8 cellular contexts compared by ENCODE assay signal in the genomic region with DNA sequence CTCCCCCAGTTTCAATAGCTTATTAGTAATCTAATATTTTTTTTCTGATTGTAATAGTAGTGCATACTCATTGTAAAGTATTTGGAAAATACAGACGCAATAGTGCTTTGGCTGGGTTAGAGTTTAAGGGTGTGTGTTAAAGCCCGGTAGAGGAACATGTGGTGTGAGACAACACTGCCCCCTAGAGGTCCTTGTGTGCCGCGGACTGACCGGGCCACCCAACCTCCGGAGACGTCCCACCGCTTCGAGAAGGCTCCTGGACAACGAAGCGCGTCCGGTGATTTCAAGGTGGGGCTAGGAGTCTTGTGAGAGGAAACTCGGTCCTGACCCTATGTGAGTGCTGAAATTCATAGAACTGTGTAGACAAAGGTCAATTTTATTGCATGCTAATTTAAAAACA.
DNase-seq lines count a peak whose midpoint lies in the region; ATAC-seq, FAIRE-seq and TF ChIP-seq lines count a peak whose summit lies in the region.
"Not testable (repeated sequence)": the region's sequence is repeated elsewhere in the genome, so short reads cannot be mapped to it uniquely, and the experiment has no call there.

No MANE protein-coding gene starts in this region.

- not testable (repeated sequence) for H3K27ac Mint-ChIP-seq in CD4-positive, alpha-beta memory T cell; activated CD4-positive, alpha-beta memory T cell treated with anti-CD3 and anti-CD28 coated beads for 36 hours; central memory CD8-positive, alpha-beta T cell (ENCODE audit: low read depth)

- POLR2A ChIA-PET in CD4-positive, alpha-beta memory T cell (lab: Charles Lee; ENCODE audit: partially characterized antibody); activated CD4-positive, alpha-beta memory T cell treated with anti-CD3 and anti-CD28 coated beads for 36 hours (lab: Charles Lee); HepG2 (lab: Yijun Ruan, JAX): not testable (repeated sequence)

- 1% methylated on average over 10 of the region's 14 CpGs for WGBS in HepG2 (ENCODE audit: low lambda C conversion rate)

- not testable (repeated sequence) for H3K36me3 ChIP-seq in CD4-positive, alpha-beta memory T cell (ENCODE audit: insufficient read depth, low read length); HepG2 (replicated peaks in 1 of 2; ENCODE audit: control insufficient read depth in 1 of 2, insufficient read depth in 2 of 2, low read length in 2 of 2)

- not testable (repeated sequence) for H3K36me3 Mint-ChIP-seq in CD4-positive, alpha-beta memory T cell; activated CD4-positive, alpha-beta memory T cell treated with anti-CD3 and anti-CD28 coated beads for 36 hours; central memory CD8-positive, alpha-beta T cell (ENCODE audit: insufficient read depth)

- not testable (repeated sequence) for H4K20me1 ChIP-seq in HepG2 (ENCODE audit: insufficient read depth, low read length)

- peak in 4 of 5 donors; percentile 2 to 20 (median 14) for DNase-seq in CD4-positive, alpha-beta memory T cell
- peak; percentile 25 for DNase-seq in activated CD4-positive, alpha-beta memory T cell treated with anti-CD3 and anti-CD28 coated beads for 36 hours
- DNase-seq in central memory CD8-positive, alpha-beta T cell (ENCODE audit: low spot score in 2 of 2); HepG2 (ENCODE audit: low spot score): not testable (repeated sequence)
- peak; percentile 27 for DNase-seq in stimulated activated CD4-positive, alpha-beta T cell treated with anti-CD3 and anti-CD28 coated beads, Interleukin-15, amount 100 ng/mL, for 24 hours

- not testable (repeated sequence) for H3K27ac ChIP-seq in CD4-positive, alpha-beta memory T cell (ENCODE audit: low read depth, low read length); HepG2 (ENCODE audit: extremely low read length, insufficient read depth, low read length)

- in situ Hi-C loops in HepG2 (cut with HindIII; ENCODE audit: extremely low pct_ligation_motif_present, low pct_unique_long_range_greater_than_20kb), result not testable (repeated sequence)

- not testable (repeated sequence) for H3K4me1 ChIP-seq in CD4-positive, alpha-beta memory T cell (ENCODE audit: insufficient read depth, low read length); HepG2 (ENCODE audit: insufficient read depth, low read length)

- TF ChIP-seq POLR2A in HepG2 (IDR thresholded peaks at IDR 0.05; ENCODE audit: insufficient read depth in 1 of 2, low read depth in 2 of 2, low read length in 2 of 2), result not testable (repeated sequence)

- not testable (repeated sequence) for H3K27me3 Mint-ChIP-seq in CD4-positive, alpha-beta memory T cell; activated CD4-positive, alpha-beta memory T cell treated with anti-CD3 and anti-CD28 coated beads for 36 hours; central memory CD8-positive, alpha-beta T cell

- ATAC-seq in GM19438 (IDR thresholded peaks at IDR 0.05; ENCODE audit: low read depth, unreplicated experiment), result peak; percentile 97
- ATAC-seq in HG02642 (IDR thresholded peaks at IDR 0.05; ENCODE audit: poor library complexity, unreplicated experiment), result peak; percentile 86
- peak; percentile 68 for ATAC-seq in HG03442 (IDR thresholded peaks at IDR 0.05; ENCODE audit: unreplicated experiment)
- ATAC-seq in central memory CD8-positive, alpha-beta T cell (replicated peaks; ENCODE audit: extremely low read depth, poor library complexity, severe bottlenecking), result peak; percentile 81
- ATAC-seq in HepG2, result peak; percentile 98

- H3K4me3 Mint-ChIP-seq in CD4-positive, alpha-beta memory T cell; activated CD4-positive, alpha-beta memory T cell treated with anti-CD3 and anti-CD28 coated beads for 36 hours; central memory CD8-positive, alpha-beta T cell: not testable (repeated sequence)

- H3K9ac ChIP-seq in HepG2 (ENCODE audit: insufficient read depth, low read depth, low read length), result not testable (repeated sequence)

- TF ChIP-seq RAD21 in HepG2 (CRISPR knock-in tag; IDR thresholded peaks at IDR 0.05), result not testable (repeated sequence)

- not testable (repeated sequence) for H2AFZ ChIP-seq in HepG2 (ENCODE audit: low read length)

- not testable (repeated sequence) for H3K4me3 ChIP-seq in CD4-positive, alpha-beta memory T cell (ENCODE audit: low read length in 2 of 2); HepG2 (replicated peaks in 1 of 3; ENCODE audit: insufficient read depth in 1 of 3, low read depth in 2 of 3, low read length in 3 of 3)

- CTCF ChIA-PET in CD4-positive, alpha-beta memory T cell (lab: Charles Lee; ENCODE audit: partially characterized antibody); activated CD4-positive, alpha-beta memory T cell treated with anti-CD3 and anti-CD28 coated beads for 36 hours (lab: Charles Lee); HepG2 (lab: Yijun Ruan, JAX; ENCODE audit: low intra/inter-chr PET ratio, low total read pairs): not testable (repeated sequence)

- not testable (repeated sequence) for TF ChIP-seq CTCF in HepG2 (CRISPR knock-in tag; IDR thresholded peaks at IDR 0.05)

- not testable (repeated sequence) for H3K4me2 ChIP-seq in HepG2 (ENCODE audit: low read depth, low read length)

- H3K9me3 Mint-ChIP-seq in CD4-positive, alpha-beta memory T cell; activated CD4-positive, alpha-beta memory T cell treated with anti-CD3 and anti-CD28 coated beads for 36 hours; central memory CD8-positive, alpha-beta T cell: not testable (repeated sequence)

- intact Hi-C loops in CD4-positive, alpha-beta memory T cell (cut with micrococcal nuclease); activated CD4-positive, alpha-beta memory T cell treated with anti-CD3 and anti-CD28 coated beads for 36 hours (cut with micrococcal nuclease); HepG2 (cut with micrococcal nuclease; ENCODE audit: unreplicated experiment): not testable (repeated sequence)

- BruUV-seq in HepG2 (replicated peaks; lab: Mats Ljungman, UMichigan), result not testable (repeated sequence)

- not testable (repeated sequence) for TF ChIP-seq EP300 in HepG2 (IDR thresholded peaks at IDR 0.05; ENCODE audit: low read depth in 2 of 2, low read length in 2 of 2); HepG2 (CRISPR knock-in tag; IDR thresholded peaks at IDR 0.05; ENCODE audit: borderline replicate concordance)

- H3K9me3 ChIP-seq in CD4-positive, alpha-beta memory T cell (ENCODE audit: control insufficient read depth in 1 of 2, low read length in 2 of 2); HepG2 (ENCODE audit: low read length): not testable (repeated sequence)

- not testable (repeated sequence) for H3K27me3 ChIP-seq in CD4-positive, alpha-beta memory T cell (ENCODE audit: insufficient read depth, low read length); HepG2 (ENCODE audit: control insufficient read depth in 1 of 2, insufficient read depth in 2 of 2, low read length in 2 of 2)

- not testable (repeated sequence) for H3K79me2 ChIP-seq in HepG2 (ENCODE audit: insufficient read depth, low read length)

- not testable (repeated sequence) for FAIRE-seq in HepG2 (lab: Jason Lieb, UNC)

- H3K4me1 Mint-ChIP-seq in CD4-positive, alpha-beta memory T cell; activated CD4-positive, alpha-beta memory T cell treated with anti-CD3 and anti-CD28 coated beads for 36 hours (ENCODE audit: low read depth); central memory CD8-positive, alpha-beta T cell: not testable (repeated sequence)
